1 cellular context compared by ENCODE assay signal in genomic region chr19:10603084-10603872, GRCh38.
A peak's percentile ranks its signal among the peaks of the same experiment; 100 is the strongest.
TF ChIP-seq lines count a peak whose summit lies in the region.

No MANE protein-coding gene starts in this region.

TF ChIP-seq in HepG2, 621 proteins besides CTCF, POLR2A, EP300 and RAD21:
- TF ChIP-seq ZNF207 (IDR thresholded peaks at IDR 0.05; ENCODE audit: borderline replicate concordance): no peak
- TF ChIP-seq ZNF33B (CRISPR knock-in tag; IDR thresholded peaks at IDR 0.05): no peak
- TF ChIP-seq ZNF850 (CRISPR knock-in tag; conservative IDR thresholded peaks at IDR 0.05): 0 out of 2 replicates have a peak, but pooled peaks have one; percentile 17
- TF ChIP-seq, protein P1, sequence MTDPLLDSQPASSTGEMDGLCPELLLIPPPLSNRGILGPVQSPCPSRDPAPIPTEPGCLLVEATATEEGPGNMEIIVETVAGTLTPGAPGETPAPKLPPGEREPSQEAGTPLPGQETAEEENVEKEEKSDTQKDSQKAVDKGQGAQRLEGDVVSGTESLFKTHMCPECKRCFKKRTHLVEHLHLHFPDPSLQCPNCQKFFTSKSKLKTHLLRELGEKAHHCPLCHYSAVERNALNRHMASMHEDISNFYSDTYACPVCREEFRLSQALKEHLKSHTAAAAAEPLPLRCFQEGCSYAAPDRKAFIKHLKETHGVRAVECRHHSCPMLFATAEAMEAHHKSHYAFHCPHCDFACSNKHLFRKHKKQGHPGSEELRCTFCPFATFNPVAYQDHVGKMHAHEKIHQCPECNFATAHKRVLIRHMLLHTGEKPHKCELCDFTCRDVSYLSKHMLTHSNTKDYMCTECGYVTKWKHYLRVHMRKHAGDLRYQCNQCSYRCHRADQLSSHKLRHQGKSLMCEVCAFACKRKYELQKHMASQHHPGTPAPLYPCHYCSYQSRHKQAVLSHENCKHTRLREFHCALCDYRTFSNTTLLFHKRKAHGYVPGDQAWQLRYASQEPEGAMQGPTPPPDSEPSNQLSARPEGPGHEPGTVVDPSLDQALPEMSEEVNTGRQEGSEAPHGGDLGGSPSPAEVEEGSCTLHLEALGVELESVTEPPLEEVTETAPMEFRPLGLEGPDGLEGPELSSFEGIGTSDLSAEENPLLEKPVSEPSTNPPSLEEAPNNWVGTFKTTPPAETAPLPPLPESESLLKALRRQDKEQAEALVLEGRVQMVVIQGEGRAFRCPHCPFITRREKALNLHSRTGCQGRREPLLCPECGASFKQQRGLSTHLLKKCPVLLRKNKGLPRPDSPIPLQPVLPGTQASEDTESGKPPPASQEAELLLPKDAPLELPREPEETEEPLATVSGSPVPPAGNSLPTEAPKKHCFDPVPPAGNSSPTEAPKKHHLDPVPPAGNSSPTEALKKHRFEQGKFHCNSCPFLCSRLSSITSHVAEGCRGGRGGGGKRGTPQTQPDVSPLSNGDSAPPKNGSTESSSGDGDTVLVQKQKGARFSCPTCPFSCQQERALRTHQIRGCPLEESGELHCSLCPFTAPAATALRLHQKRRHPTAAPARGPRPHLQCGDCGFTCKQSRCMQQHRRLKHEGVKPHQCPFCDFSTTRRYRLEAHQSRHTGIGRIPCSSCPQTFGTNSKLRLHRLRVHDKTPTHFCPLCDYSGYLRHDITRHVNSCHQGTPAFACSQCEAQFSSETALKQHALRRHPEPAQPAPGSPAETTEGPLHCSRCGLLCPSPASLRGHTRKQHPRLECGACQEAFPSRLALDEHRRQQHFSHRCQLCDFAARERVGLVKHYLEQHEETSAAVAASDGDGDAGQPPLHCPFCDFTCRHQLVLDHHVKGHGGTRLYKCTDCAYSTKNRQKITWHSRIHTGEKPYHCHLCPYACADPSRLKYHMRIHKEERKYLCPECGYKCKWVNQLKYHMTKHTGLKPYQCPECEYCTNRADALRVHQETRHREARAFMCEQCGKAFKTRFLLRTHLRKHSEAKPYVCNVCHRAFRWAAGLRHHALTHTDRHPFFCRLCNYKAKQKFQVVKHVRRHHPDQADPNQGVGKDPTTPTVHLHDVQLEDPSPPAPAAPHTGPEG (CRISPR knock-in tag; IDR thresholded peaks at IDR 0.05): no peak
- TF ChIP-seq ZNF768 (CRISPR knock-in tag; IDR thresholded peaks at IDR 0.05): peak; percentile 94
- TF ChIP-seq, protein P2, sequence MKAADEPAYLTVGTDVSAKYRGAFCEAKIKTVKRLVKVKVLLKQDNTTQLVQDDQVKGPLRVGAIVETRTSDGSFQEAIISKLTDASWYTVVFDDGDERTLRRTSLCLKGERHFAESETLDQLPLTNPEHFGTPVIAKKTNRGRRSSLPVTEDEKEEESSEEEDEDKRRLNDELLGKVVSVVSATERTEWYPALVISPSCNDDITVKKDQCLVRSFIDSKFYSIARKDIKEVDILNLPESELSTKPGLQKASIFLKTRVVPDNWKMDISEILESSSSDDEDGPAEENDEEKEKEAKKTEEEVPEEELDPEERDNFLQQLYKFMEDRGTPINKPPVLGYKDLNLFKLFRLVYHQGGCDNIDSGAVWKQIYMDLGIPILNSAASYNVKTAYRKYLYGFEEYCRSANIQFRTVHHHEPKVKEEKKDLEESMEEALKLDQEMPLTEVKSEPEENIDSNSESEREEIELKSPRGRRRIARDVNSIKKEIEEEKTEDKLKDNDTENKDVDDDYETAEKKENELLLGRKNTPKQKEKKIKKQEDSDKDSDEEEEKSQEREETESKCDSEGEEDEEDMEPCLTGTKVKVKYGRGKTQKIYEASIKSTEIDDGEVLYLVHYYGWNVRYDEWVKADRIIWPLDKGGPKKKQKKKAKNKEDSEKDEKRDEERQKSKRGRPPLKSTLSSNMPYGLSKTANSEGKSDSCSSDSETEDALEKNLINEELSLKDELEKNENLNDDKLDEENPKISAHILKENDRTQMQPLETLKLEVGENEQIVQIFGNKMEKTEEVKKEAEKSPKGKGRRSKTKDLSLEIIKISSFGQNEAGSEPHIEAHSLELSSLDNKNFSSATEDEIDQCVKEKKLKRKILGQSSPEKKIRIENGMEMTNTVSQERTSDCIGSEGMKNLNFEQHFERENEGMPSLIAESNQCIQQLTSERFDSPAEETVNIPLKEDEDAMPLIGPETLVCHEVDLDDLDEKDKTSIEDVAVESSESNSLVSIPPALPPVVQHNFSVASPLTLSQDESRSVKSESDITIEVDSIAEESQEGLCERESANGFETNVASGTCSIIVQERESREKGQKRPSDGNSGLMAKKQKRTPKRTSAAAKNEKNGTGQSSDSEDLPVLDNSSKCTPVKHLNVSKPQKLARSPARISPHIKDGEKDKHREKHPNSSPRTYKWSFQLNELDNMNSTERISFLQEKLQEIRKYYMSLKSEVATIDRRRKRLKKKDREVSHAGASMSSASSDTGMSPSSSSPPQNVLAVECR (CRISPR knock-in tag; IDR thresholded peaks at IDR 0.05; ENCODE audit: borderline replicate concordance): 0 out of 2 replicates have a peak, but pooled peaks have one; percentile 20
